Comparison of ENCODE assay signal across 15 cellular contexts in the genomic region with DNA sequence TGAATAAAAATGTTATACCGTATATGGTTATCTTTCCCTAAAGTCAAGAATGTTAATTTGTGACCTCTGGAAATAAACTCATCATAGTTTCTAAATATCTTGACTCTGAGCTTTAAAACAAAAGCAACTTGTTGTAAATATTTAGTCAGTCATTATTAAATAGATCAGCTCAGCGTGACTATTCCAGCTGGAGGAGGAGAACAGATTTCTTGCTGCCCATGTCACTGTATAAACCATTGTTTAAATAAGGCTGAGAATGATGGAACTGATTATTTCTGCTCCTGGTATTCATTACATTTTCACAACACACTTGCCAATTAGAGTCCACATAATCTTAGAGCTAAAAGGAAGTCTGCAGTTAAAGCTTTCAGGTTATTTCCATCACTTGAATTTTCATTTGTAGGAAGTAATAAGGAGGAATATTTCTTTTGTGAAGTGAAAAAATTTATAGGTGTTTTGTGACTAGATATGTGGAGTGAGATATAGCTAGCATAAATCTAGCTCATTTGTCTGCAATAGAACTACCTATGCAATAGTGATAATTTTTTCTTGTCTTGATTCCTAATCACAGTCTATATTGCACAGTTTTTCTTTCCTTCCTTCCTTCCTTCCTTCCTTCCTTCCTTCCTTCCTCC.
DNase-seq lines count a peak whose midpoint lies in the region; ATAC-seq lines count a peak whose summit lies in the region.
"Had no signal": no experiment of that assay in that cellular context is flagged by ENCODE, and none has a peak within 500 bp of the region (broad histone marks: within the 10 kb centered on the region; RNA-seq: fewer than 3 reads in every experiment).

No MANE protein-coding gene starts in this region.

- in situ Hi-C loops in GM23248 (cut with MboI) = no loop called here

- H3K4me1 ChIP-seq in GM23248 (ENCODE audit: insufficient read depth) (no peaks in the 10 kb centered on the region), right cardiac atrium (ENCODE audit: control insufficient read depth, insufficient read depth, low read length) (no peaks in the 10 kb centered on the region)
- H3K4me1 ChIP-seq: A549; BLaER1 treated with 17β-estradiol and CSF1 and Interleukin-3, amounts not matched to agents 10 nM and 100 nM had no signal

- H3K36me3 ChIP-seq in GM23248 (ENCODE audit: low read depth) (no peaks in the 10 kb centered on the region), SK-N-MC (ENCODE audit: insufficient read depth, low read length) (no peaks in the 10 kb centered on the region)
- H3K36me3 ChIP-seq: BLaER1 treated with 17β-estradiol and CSF1 and Interleukin-3, amounts not matched to agents 10 nM and 100 nM had no signal

- H3K4me3 ChIP-seq in GM23248 (no peak overlapping the region), SK-N-MC (peak overlapping the region; percentile 23; the same call in 1 of the 2 replicates), right cardiac atrium (ENCODE audit: low read length) (no peak overlapping the region)
- H3K4me3 ChIP-seq: A549; BLaER1 treated with 17β-estradiol and CSF1 and Interleukin-3, amounts not matched to agents 10 nM and 100 nM; GM12878 had no signal

- H3K9me3 ChIP-seq in GM23248 (ENCODE audit: low read depth) (no peaks in the 10 kb centered on the region), SK-N-MC (ENCODE audit: low read depth, low read length) (no peaks in the 10 kb centered on the region), right cardiac atrium (ENCODE audit: control insufficient read depth, low read length) (no peaks in the 10 kb centered on the region)
- H3K9me3 ChIP-seq: A549; BLaER1 treated with 17β-estradiol and CSF1 and Interleukin-3, amounts not matched to agents 10 nM and 100 nM had no signal

- no peaks in the 10 kb centered on the region for H3K27me3 ChIP-seq in GM23248 (replicated peaks; ENCODE audit: insufficient read depth)
- no peaks in the 10 kb centered on the region for H3K27me3 ChIP-seq in right cardiac atrium (ENCODE audit: control insufficient read depth, insufficient read depth)
- H3K27me3 ChIP-seq: BLaER1 treated with 17β-estradiol and CSF1 and Interleukin-3, amounts not matched to agents 10 nM and 100 nM had no signal

- no peaks in the 10 kb centered on the region for H3K9me2 ChIP-seq in GM23248 (ENCODE audit: insufficient read depth)

- peak; percentile 10 for DNase-seq in GM23248
- peak; percentile 90 for DNase-seq in SK-N-MC (ENCODE audit: low read depth, low spot score)
- DNase-seq in fibroblast of peridontal ligament (ENCODE audit: extremely low read depth) = peak; percentile 23
- DNase-seq in right cardiac atrium = no peak
- no peak for DNase-seq in RPMI8226
- DNase-seq in effector CD8-positive, alpha-beta T cell (lab: John Stamatoyannopoulos, UW) = no peak
- no peak for DNase-seq in EL
- DNase-seq: Calu3; CD4-positive, CD25-positive, alpha-beta regulatory T cell; DMS 273 treated with DMSO at 0.1 percent for 48 hours; KBM-7 had no signal

- ATAC-seq in right cardiac atrium = no peak
- ATAC-seq: A549, GM12878, HCT116 had no signal

- H4K20me1 ChIP-seq in GM23248 (ENCODE audit: insufficient read depth) = no peaks in the 10 kb centered on the region
- H4K20me1 ChIP-seq: BLaER1 treated with 17β-estradiol and CSF1 and Interleukin-3, amounts not matched to agents 10 nM and 100 nM had no signal

- no peak overlapping the region; the same call in 1 of the 2 replicates for H2AFZ ChIP-seq in GM23248

- 14 to 17% methylated on average over 2 of the region's 2 CpGs for WGBS in GM23248 (ENCODE audit: low coverage in 1 of 2, low lambda C conversion rate in 2 of 2, missing lambda C conversion rate in 2 of 2), 2 experiments
- 61% methylated on average over 2 of the region's 2 CpGs for WGBS in right cardiac atrium

- intact Hi-C loops in right cardiac atrium (cut with DNase I) = no loop called here

- no peak overlapping the region for H3K9ac ChIP-seq in GM23248
- peak overlapping the region; percentile 27 for H3K9ac ChIP-seq in SK-N-MC (ENCODE audit: insufficient read length)
- H3K9ac ChIP-seq: BLaER1 treated with 17β-estradiol and CSF1 and Interleukin-3, amounts not matched to agents 10 nM and 100 nM had no signal

- H3K27ac ChIP-seq in GM23248 (no peak overlapping the region), SK-N-MC (peak overlapping the region; percentile 93), right cardiac atrium (ENCODE audit: low read length) (no peak overlapping the region)
- H3K27ac ChIP-seq: A549; BLaER1 treated with 17β-estradiol and CSF1 and Interleukin-3, amounts not matched to agents 10 nM and 100 nM had no signal

- H3K79me2 ChIP-seq in GM23248 (ENCODE audit: insufficient read depth) = no peaks in the 10 kb centered on the region

- H3F3A ChIP-seq in GM23248 (ENCODE audit: insufficient read depth) = 0 out of 2 replicates have a peak, but pooled peaks cover 3% of the 10 kb centered on the region

- H3K4me2 ChIP-seq in GM23248 (ENCODE audit: unreplicated experiment) = no peak overlapping the region
- H3K4me2 ChIP-seq: A549; BLaER1 treated with 17β-estradiol and CSF1 and Interleukin-3, amounts not matched to agents 10 nM and 100 nM had no signal

Comparison
In these comparisons a context has a peak if more than half of its experiments do, and no peak if none do; other contexts are left out.
1. DNase-seq: peak in GM23248 (single experiment), SK-N-MC (single experiment) and fibroblast of peridontal ligament (single experiment); none in right cardiac atrium (0 of 3), RPMI8226 (single experiment), effector CD8-positive, alpha-beta T cell (single experiment) and EL (single experiment).